In the genomic region with DNA sequence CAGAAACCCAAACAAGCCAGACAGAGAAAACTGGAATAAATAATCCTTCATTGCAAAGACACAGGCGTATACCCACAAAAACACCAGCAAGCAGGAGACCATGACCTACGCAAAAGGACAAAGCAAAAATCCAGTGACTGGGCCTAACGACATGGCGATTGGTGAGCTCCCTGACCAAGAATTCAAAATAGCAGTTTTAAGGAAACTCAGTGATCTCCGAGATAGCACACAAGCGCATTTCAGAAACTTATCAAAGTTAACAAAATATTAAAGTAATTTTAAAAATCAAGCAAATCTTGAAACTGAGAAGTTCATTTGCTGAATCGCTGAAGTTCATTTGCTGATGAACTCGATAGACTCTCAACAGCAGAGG, we compare ENCODE assay signal across 13 cellular contexts. TPM values are rescaled to one million over a fixed set of nuclear protein-coding genes. Genes with fewer than 3 reads are reported as not detected.
DNase-seq lines count a peak whose midpoint lies in the region; ATAC-seq and TF ChIP-seq lines count a peak whose summit lies in the region.
"Had no signal": no experiment of that assay in that cellular context is flagged by ENCODE, and none has a peak within 500 bp of the region (broad histone marks: within the 10 kb centered on the region; RNA-seq: fewer than 3 reads in every experiment).

No MANE protein-coding gene starts in this region.

- H3K79me2 ChIP-seq in SK-N-SH (ENCODE audit: insufficient read depth), result no peaks in the 10 kb centered on the region
- H3K79me2 ChIP-seq in parathyroid adenoma, result no peaks in the 10 kb centered on the region

- CTCF ChIA-PET in SK-N-SH (lab: Yijun Ruan, JAX), result interaction anchor here (0.6 to 7.0 kb wide), 25 partner anchors 9 to 311 kb away, joined by 3 to 97 read pairs (median 4); no protein-coding TSS in a partner anchor
- CTCF ChIA-PET in RWPE1 (lab: Yijun Ruan, JAX), result interaction anchor here (0.5 to 2.7 kb wide), 29 partner anchors 16 to 645 kb away, joined by 3 to 24 read pairs (median 4); no protein-coding TSS in a partner anchor

- H3K9me3 ChIP-seq in SK-N-SH (no peaks in the 10 kb centered on the region), parathyroid adenoma (ENCODE audit: control insufficient read depth, low read length) (no peaks in the 10 kb centered on the region), adrenal gland (replicated peaks in 1 of 3) (no peaks in the 10 kb centered on the region)
- H3K9me3 ChIP-seq: upper lobe of left lung had no signal

- H3K27ac ChIP-seq in SK-N-SH (ENCODE audit: low read depth in 2 of 2, low read length in 1 of 2) (no peak overlapping the region), RWPE1 (no peak overlapping the region), parathyroid adenoma (no peak overlapping the region), adrenal gland (no peak overlapping the region)
- H3K27ac ChIP-seq: upper lobe of left lung had no signal

- peaks cover 3% of the 10 kb centered on the region for H3F3A ChIP-seq in SK-N-SH (replicated peaks; ENCODE audit: insufficient read depth)

- H3K4me2 ChIP-seq in SK-N-SH (no peak overlapping the region), parathyroid adenoma (ENCODE audit: low read length) (no peak overlapping the region)

- H2AFZ ChIP-seq in SK-N-SH (ENCODE audit: low read depth) (no peak overlapping the region), parathyroid adenoma (peak overlapping the region; percentile 71)

- POLR2A ChIA-PET in SK-N-SH (lab: Yijun Ruan, JAX), result no interaction called here
- POLR2A ChIA-PET in RWPE1 (lab: Yijun Ruan, JAX; ENCODE audit: low non-redundant PET), result no interaction called here

- no peaks in the 10 kb centered on the region for H3K36me3 Mint-ChIP-seq in endothelial cell (ENCODE audit: low read depth, unreplicated experiment)

- 66% methylated on average over 8 of the region's 8 CpGs for WGBS in SK-N-SH (ENCODE audit: low lambda C conversion rate)
- WGBS in adrenal gland, 4 donors, result 39 to 47% (median 44%) methylated on average over 8 of the region's 8 CpGs

- H3K4me1 ChIP-seq in SK-N-SH (ENCODE audit: control insufficient read depth in 1 of 2, insufficient read depth in 2 of 2, low read depth in 1 of 2, low read length in 1 of 2) (no peaks in the 10 kb centered on the region), parathyroid adenoma (no peaks in the 10 kb centered on the region), adrenal gland (replicated peaks in 1 of 2) (peaks cover 0 to 6% of the 10 kb centered on the region in 2 donors)

- H3K27me3 ChIP-seq in SK-N-SH (ENCODE audit: insufficient read depth) (no peaks in the 10 kb centered on the region), parathyroid adenoma (ENCODE audit: control insufficient read depth, insufficient read depth, low read length) (no peaks in the 10 kb centered on the region), adrenal gland (no peaks in the 10 kb centered on the region)
- H3K27me3 ChIP-seq: upper lobe of left lung had no signal

- no peak for TF ChIP-seq EP300 in SK-N-SH (IDR thresholded peaks at IDR 0.05; ENCODE audit: borderline replicate concordance in 1 of 2, low read depth in 1 of 2, low read length in 1 of 2)

- no peak for TF ChIP-seq POLR2A in adrenal gland (IDR thresholded peaks at IDR 0.05)

- peak overlapping the region; percentile 90 for H3K4me3 Mint-ChIP-seq in endothelial cell (ENCODE audit: unreplicated experiment)

- no peak for TF ChIP-seq RAD21 in SK-N-SH (IDR thresholded peaks at IDR 0.05; ENCODE audit: low read length)

- H3K9me2 ChIP-seq in SK-N-SH, result no peaks in the 10 kb centered on the region

- no peaks in the 10 kb centered on the region for H3K36me3 ChIP-seq in SK-N-SH (replicated peaks in 1 of 2; ENCODE audit: control insufficient read depth in 1 of 2, insufficient read depth in 2 of 2, low read length in 1 of 2)
- H3K36me3 ChIP-seq in parathyroid adenoma (ENCODE audit: control insufficient read depth, insufficient read depth, low read length), result no peaks in the 10 kb centered on the region
- no peaks in the 10 kb centered on the region for H3K36me3 ChIP-seq in adrenal gland (replicated peaks in 1 of 2)
- H3K36me3 ChIP-seq: upper lobe of left lung had no signal

- H3K4me3 ChIP-seq in SK-N-SH (ENCODE audit: low read depth in 2 of 2, low read length in 1 of 2), result peak overlapping the region in 1 of 2 experiments; percentile 42; a peak in 1 of 4 replicates
- H3K4me3 ChIP-seq in parathyroid adenoma (ENCODE audit: low read depth, low read length), result no peak overlapping the region
- no peak overlapping the region for H3K4me3 ChIP-seq in adrenal gland
- H3K4me3 ChIP-seq: K562 had no signal

- H3K9ac ChIP-seq in SK-N-SH, result no peak overlapping the region
- H3K9ac ChIP-seq in parathyroid adenoma, result no peak overlapping the region

- no peak for ATAC-seq in SK-N-SH treated with all-trans-retinoic acid at 6 μM for 48 hours

- H3K9me3 Mint-ChIP-seq in endothelial cell (ENCODE audit: unreplicated experiment), result no peaks in the 10 kb centered on the region

- intact Hi-C loops in adrenal gland (cut with DNase I), result loop anchor here in 1 of 2 donors (5.0 to 10.0 kb wide), 2 partner anchors 185 to 222 kb away; no protein-coding TSS in a partner anchor

- TF ChIP-seq CTCF in SK-N-SH (IDR thresholded peaks at IDR 0.05) (peak; percentile 4; the same call in 1 of the 2 replicates), RWPE1 (conservative IDR thresholded peaks at IDR 0.05; ENCODE audit: low read depth) (peak; percentile 64), endothelial cell (IDR thresholded peaks at IDR 0.05; ENCODE audit: unreplicated experiment) (no peak), parathyroid adenoma (IDR thresholded peaks at IDR 0.05) (no peak), adrenal gland (IDR thresholded peaks at IDR 0.05) (no peak)

- H3K27ac Mint-ChIP-seq in endothelial cell (ENCODE audit: unreplicated experiment), result no peak overlapping the region

- peaks cover 4% of the 10 kb centered on the region for H3K4me1 Mint-ChIP-seq in endothelial cell (ENCODE audit: unreplicated experiment)

- H4K20me1 ChIP-seq in SK-N-SH (ENCODE audit: insufficient read depth), result no peaks in the 10 kb centered on the region

- H3K27me3 Mint-ChIP-seq in endothelial cell (ENCODE audit: unreplicated experiment), result peaks cover 2% of the 10 kb centered on the region

- no peak for DNase-seq in SK-N-SH
- no peak for DNase-seq in RWPE1 (ENCODE audit: low spot score)
- no peak for DNase-seq in endothelial cell (ENCODE audit: low spot score)
- DNase-seq in NK-92 (lab: John Stamatoyannopoulos, UW; ENCODE audit: unreplicated experiment), result no peak
- no peak for DNase-seq in adrenal gland
- no peak for DNase-seq in GM03348 (ENCODE audit: low spot score)
- DNase-seq: NCI-H82 had no signal

TF ChIP-seq in SK-N-SH, 30 proteins besides CTCF, POLR2A, EP300 and RAD21 (continues in another document):
- TF ChIP-seq MXI1 (IDR thresholded peaks at IDR 0.05; ENCODE audit: low read depth, low read length) (no peak), FOSL2 (IDR thresholded peaks at IDR 0.05; ENCODE audit: borderline replicate concordance, low read depth) (no peak)

TF ChIP-seq in SK-N-SH treated with all-trans-retinoic acid at 6 μM for 48 hours, 23 proteins besides CTCF, POLR2A, EP300 and RAD21 (continues in another document):
- no peak for TF ChIP-seq ISL1 (CRISPR knock-in tag; IDR thresholded peaks at IDR 0.05)
- TF ChIP-seq TOX (CRISPR knock-in tag; IDR thresholded peaks at IDR 0.05; ENCODE audit: borderline replicate concordance), result no peak
- TF ChIP-seq ZNF70 (CRISPR knock-in tag; IDR thresholded peaks at IDR 0.05), result no peak
- TF ChIP-seq TCF4 (CRISPR knock-in tag; IDR thresholded peaks at IDR 0.05; ENCODE audit: borderline replicate concordance), result no peak
- TF ChIP-seq, protein P1, sequence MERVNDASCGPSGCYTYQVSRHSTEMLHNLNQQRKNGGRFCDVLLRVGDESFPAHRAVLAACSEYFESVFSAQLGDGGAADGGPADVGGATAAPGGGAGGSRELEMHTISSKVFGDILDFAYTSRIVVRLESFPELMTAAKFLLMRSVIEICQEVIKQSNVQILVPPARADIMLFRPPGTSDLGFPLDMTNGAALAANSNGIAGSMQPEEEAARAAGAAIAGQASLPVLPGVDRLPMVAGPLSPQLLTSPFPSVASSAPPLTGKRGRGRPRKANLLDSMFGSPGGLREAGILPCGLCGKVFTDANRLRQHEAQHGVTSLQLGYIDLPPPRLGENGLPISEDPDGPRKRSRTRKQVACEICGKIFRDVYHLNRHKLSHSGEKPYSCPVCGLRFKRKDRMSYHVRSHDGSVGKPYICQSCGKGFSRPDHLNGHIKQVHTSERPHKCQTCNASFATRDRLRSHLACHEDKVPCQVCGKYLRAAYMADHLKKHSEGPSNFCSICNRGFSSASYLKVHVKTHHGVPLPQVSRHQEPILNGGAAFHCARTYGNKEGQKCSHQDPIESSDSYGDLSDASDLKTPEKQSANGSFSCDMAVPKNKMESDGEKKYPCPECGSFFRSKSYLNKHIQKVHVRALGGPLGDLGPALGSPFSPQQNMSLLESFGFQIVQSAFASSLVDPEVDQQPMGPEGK (CRISPR knock-in tag; IDR thresholded peaks at IDR 0.05; ENCODE audit: borderline replicate concordance), result no peak
- no peak for TF ChIP-seq CREB5 (CRISPR knock-in tag; IDR thresholded peaks at IDR 0.05; ENCODE audit: low read depth)

RNA-seq across cellular contexts. Expression of gene DBX1, which starts 27.6 kb away (rescaled TPM):
- polyA plus RNA-seq in SK-N-SH (2012; rRNA removed) (not detected in 2 replicates), adrenal gland (not detected)
- not detected in 2 replicates for polyA plus RNA-seq in SK-N-SH (2012; cell fraction: cytosol; rRNA removed)
- polyA plus RNA-seq in SK-N-SH (2012; cell fraction: nucleus; rRNA removed), result not detected in 2 replicates
- total RNA-seq in endothelial cell (ENCODE audit: unreplicated experiment) (not detected), adrenal gland (not detected)
- total RNA-seq: K562, lung, upper lobe of left lung had no signal
- polyA plus RNA-seq: adipose tissue, K562, lung had no signal

Comparison
In these comparisons a context has a peak if more than half of its experiments do, and no peak if none do; other contexts are left out.
1. CTCF ChIP-seq: peak in SK-N-SH (single experiment) and RWPE1 (single experiment); none in endothelial cell (single experiment), parathyroid adenoma (single experiment) and adrenal gland (0 of 6).